1 cellular context compared by ENCODE assay signal in genomic region chr1:1432951-1433803, GRCh38.
TF ChIP-seq lines count a peak whose summit lies in the region.

No MANE protein-coding gene starts in this region.

TF ChIP-seq in HepG2, 621 proteins besides CTCF, POLR2A, EP300 and RAD21 (continued from another document and continues in another):
- TF ChIP-seq, protein P1, sequence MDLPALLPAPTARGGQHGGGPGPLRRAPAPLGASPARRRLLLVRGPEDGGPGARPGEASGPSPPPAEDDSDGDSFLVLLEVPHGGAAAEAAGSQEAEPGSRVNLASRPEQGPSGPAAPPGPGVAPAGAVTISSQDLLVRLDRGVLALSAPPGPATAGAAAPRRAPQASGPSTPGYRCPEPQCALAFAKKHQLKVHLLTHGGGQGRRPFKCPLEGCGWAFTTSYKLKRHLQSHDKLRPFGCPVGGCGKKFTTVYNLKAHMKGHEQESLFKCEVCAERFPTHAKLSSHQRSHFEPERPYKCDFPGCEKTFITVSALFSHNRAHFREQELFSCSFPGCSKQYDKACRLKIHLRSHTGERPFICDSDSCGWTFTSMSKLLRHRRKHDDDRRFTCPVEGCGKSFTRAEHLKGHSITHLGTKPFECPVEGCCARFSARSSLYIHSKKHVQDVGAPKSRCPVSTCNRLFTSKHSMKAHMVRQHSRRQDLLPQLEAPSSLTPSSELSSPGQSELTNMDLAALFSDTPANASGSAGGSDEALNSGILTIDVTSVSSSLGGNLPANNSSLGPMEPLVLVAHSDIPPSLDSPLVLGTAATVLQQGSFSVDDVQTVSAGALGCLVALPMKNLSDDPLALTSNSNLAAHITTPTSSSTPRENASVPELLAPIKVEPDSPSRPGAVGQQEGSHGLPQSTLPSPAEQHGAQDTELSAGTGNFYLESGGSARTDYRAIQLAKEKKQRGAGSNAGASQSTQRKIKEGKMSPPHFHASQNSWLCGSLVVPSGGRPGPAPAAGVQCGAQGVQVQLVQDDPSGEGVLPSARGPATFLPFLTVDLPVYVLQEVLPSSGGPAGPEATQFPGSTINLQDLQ (CRISPR knock-in tag; IDR thresholded peaks at IDR 0.05): peak; percentile 93
- no peak for TF ChIP-seq ZKSCAN5 (CRISPR knock-in tag; IDR thresholded peaks at IDR 0.05)
- TF ChIP-seq ZNF609 (CRISPR knock-in tag; IDR thresholded peaks at IDR 0.05; ENCODE audit: borderline replicate concordance): peak; percentile 88
- peak; percentile 74 for TF ChIP-seq FOSL2 (CRISPR knock-in tag; IDR thresholded peaks at IDR 0.05)
- TF ChIP-seq, protein P2, sequence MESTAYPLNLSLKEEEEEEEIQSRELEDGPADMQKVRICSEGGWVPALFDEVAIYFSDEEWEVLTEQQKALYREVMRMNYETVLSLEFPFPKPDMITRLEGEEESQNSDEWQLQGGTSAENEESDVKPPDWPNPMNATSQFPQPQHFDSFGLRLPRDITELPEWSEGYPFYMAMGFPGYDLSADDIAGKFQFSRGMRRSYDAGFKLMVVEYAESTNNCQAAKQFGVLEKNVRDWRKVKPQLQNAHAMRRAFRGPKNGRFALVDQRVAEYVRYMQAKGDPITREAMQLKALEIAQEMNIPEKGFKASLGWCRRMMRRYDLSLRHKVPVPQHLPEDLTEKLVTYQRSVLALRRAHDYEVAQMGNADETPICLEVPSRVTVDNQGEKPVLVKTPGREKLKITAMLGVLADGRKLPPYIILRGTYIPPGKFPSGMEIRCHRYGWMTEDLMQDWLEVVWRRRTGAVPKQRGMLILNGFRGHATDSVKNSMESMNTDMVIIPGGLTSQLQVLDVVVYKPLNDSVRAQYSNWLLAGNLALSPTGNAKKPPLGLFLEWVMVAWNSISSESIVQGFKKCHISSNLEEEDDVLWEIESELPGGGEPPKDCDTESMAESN (CRISPR knock-in tag; conservative IDR thresholded peaks at IDR 0.05): peak; percentile 89
- no peak for TF ChIP-seq NR3C1 (CRISPR knock-in tag; IDR thresholded peaks at IDR 0.05)
- peak; percentile 28; the same call in 1 of the 2 replicates for TF ChIP-seq ZNF713 (CRISPR knock-in tag; IDR thresholded peaks at IDR 0.05)
- TF ChIP-seq ZNF12 (CRISPR knock-in tag; IDR thresholded peaks at IDR 0.05): peak; percentile 58; the same call in 1 of the 2 replicates
- peak; percentile 89; the same call in 1 of the 2 replicates for TF ChIP-seq MIER3 (CRISPR knock-in tag; IDR thresholded peaks at IDR 0.05; ENCODE audit: borderline replicate concordance)
- TF ChIP-seq ZNF761 (CRISPR knock-in tag; conservative IDR thresholded peaks at IDR 0.05): peak; percentile 73
- TF ChIP-seq FOXJ3 (CRISPR knock-in tag; IDR thresholded peaks at IDR 0.05; ENCODE audit: borderline replicate concordance): no peak; the same call in 1 of the 2 replicates
- peak; percentile 56; the same call in 1 of the 2 replicates for TF ChIP-seq U2AF2 (IDR thresholded peaks at IDR 0.05; ENCODE audit: low read depth, low read length)
- TF ChIP-seq THAP11 (CRISPR knock-in tag; IDR thresholded peaks at IDR 0.05): peak; percentile 83
- 0 out of 2 replicates have a peak, but pooled peaks have one; percentile 61 for TF ChIP-seq ZNF678 (CRISPR knock-in tag; IDR thresholded peaks at IDR 0.05)
- TF ChIP-seq FOXO1 (CRISPR knock-in tag; IDR thresholded peaks at IDR 0.05): peak; percentile 85
- no peak for TF ChIP-seq TCF12 (IDR thresholded peaks at IDR 0.05)
- TF ChIP-seq TCF12 (CRISPR knock-in tag; IDR thresholded peaks at IDR 0.05): peak; percentile 73; the same call in 1 of the 2 replicates
- TF ChIP-seq SAFB2 (CRISPR knock-in tag; IDR thresholded peaks at IDR 0.05; ENCODE audit: borderline replicate concordance, low read depth): no peak; the same call in none of the 2 replicates
- no peak for TF ChIP-seq DDIT3 (CRISPR knock-in tag; IDR thresholded peaks at IDR 0.05)
- peak; percentile 96 for TF ChIP-seq TGIF2 (CRISPR knock-in tag; IDR thresholded peaks at IDR 0.05)
- TF ChIP-seq GPN1 (CRISPR knock-in tag; IDR thresholded peaks at IDR 0.05; ENCODE audit: borderline replicate concordance): no peak
- TF ChIP-seq ETV6 (CRISPR knock-in tag; conservative IDR thresholded peaks at IDR 0.05): peak; percentile 76; the same call in 1 of the 2 replicates
- TF ChIP-seq HMGA1 (CRISPR knock-in tag; conservative IDR thresholded peaks at IDR 0.05): no peak
- TF ChIP-seq KMT2A (CRISPR knock-in tag; IDR thresholded peaks at IDR 0.05): peak; percentile 52; the same call in 1 of the 2 replicates
- peak; percentile 74 for TF ChIP-seq FOXA3 (CRISPR knock-in tag; IDR thresholded peaks at IDR 0.05)
- peak; percentile 72 for TF ChIP-seq EED (CRISPR knock-in tag; IDR thresholded peaks at IDR 0.05)
- TF ChIP-seq RFX3 (CRISPR knock-in tag; IDR thresholded peaks at IDR 0.05): no peak
- TF ChIP-seq ZNF441 (CRISPR knock-in tag; IDR thresholded peaks at IDR 0.05; ENCODE audit: borderline replicate concordance): peak; percentile 65; the same call in 1 of the 2 replicates
- peak; percentile 87 for TF ChIP-seq MXD4 (CRISPR knock-in tag; IDR thresholded peaks at IDR 0.05)
- TF ChIP-seq ZSCAN5A (CRISPR knock-in tag; IDR thresholded peaks at IDR 0.05; ENCODE audit: borderline replicate concordance): peak; percentile 46; the same call in 1 of the 2 replicates
- TF ChIP-seq ZBTB7B (CRISPR knock-in tag; IDR thresholded peaks at IDR 0.05): peak; percentile 77
- TF ChIP-seq SMARCC2 (IDR thresholded peaks at IDR 0.05): no peak
- no peak for TF ChIP-seq ZNF850 (CRISPR knock-in tag; conservative IDR thresholded peaks at IDR 0.05)
- no peak for TF ChIP-seq ZNF652 (CRISPR knock-in tag; IDR thresholded peaks at IDR 0.05; ENCODE audit: borderline replicate concordance, low read depth)
- peak; percentile 45; the same call in 1 of the 2 replicates for TF ChIP-seq ZNF264 (CRISPR knock-in tag; IDR thresholded peaks at IDR 0.05)
- no peak for TF ChIP-seq ZNF569 (CRISPR knock-in tag; IDR thresholded peaks at IDR 0.05; ENCODE audit: borderline replicate concordance)
- TF ChIP-seq WIZ (CRISPR knock-in tag; IDR thresholded peaks at IDR 0.05): 0 out of 2 replicates have a peak, but pooled peaks have one; percentile 67
- TF ChIP-seq ELF4 (CRISPR knock-in tag; IDR thresholded peaks at IDR 0.05; ENCODE audit: borderline replicate concordance): peak; percentile 92
- peak; percentile 87; the same call in 1 of the 3 replicates for TF ChIP-seq MXI1 (IDR thresholded peaks at IDR 0.05; ENCODE audit: borderline replicate concordance, low read depth, low read length)
- TF ChIP-seq HES4 (CRISPR knock-in tag; IDR thresholded peaks at IDR 0.05; ENCODE audit: borderline replicate concordance): peak; percentile 77; the same call in 1 of the 2 replicates
- TF ChIP-seq SALL1 (CRISPR knock-in tag; IDR thresholded peaks at IDR 0.05): peak; percentile 90
- TF ChIP-seq ARNTL (CRISPR knock-in tag; IDR thresholded peaks at IDR 0.05): peak; percentile 75
- 0 out of 2 replicates have a peak, but pooled peaks have one; percentile 69 for TF ChIP-seq ZNF44 (CRISPR knock-in tag; IDR thresholded peaks at IDR 0.05)
- TF ChIP-seq ZNF615 (CRISPR knock-in tag; IDR thresholded peaks at IDR 0.05; ENCODE audit: borderline replicate concordance): peak; percentile 94; the same call in 1 of the 2 replicates
- TF ChIP-seq ZFP41 (CRISPR knock-in tag; IDR thresholded peaks at IDR 0.05; ENCODE audit: borderline replicate concordance): no peak
- TF ChIP-seq ZNF724P (CRISPR knock-in tag; IDR thresholded peaks at IDR 0.05; ENCODE audit: borderline replicate concordance): 0 out of 2 replicates have a peak, but pooled peaks have one; percentile 9
- no peak for TF ChIP-seq ZNF737 (CRISPR knock-in tag; IDR thresholded peaks at IDR 0.05; ENCODE audit: borderline replicate concordance)
- TF ChIP-seq ZNF746 (CRISPR knock-in tag; IDR thresholded peaks at IDR 0.05): peak; percentile 99
- TF ChIP-seq HNRNPL (IDR thresholded peaks at IDR 0.05; ENCODE audit: low read depth, low read length): peak; percentile 87; the same call in 1 of the 2 replicates
- TF ChIP-seq REPIN1 (CRISPR knock-in tag; IDR thresholded peaks at IDR 0.05; ENCODE audit: borderline replicate concordance, low read depth): peak; percentile 91
- TF ChIP-seq MED1 (CRISPR knock-in tag; IDR thresholded peaks at IDR 0.05): peak; percentile 90
- TF ChIP-seq, protein P3, sequence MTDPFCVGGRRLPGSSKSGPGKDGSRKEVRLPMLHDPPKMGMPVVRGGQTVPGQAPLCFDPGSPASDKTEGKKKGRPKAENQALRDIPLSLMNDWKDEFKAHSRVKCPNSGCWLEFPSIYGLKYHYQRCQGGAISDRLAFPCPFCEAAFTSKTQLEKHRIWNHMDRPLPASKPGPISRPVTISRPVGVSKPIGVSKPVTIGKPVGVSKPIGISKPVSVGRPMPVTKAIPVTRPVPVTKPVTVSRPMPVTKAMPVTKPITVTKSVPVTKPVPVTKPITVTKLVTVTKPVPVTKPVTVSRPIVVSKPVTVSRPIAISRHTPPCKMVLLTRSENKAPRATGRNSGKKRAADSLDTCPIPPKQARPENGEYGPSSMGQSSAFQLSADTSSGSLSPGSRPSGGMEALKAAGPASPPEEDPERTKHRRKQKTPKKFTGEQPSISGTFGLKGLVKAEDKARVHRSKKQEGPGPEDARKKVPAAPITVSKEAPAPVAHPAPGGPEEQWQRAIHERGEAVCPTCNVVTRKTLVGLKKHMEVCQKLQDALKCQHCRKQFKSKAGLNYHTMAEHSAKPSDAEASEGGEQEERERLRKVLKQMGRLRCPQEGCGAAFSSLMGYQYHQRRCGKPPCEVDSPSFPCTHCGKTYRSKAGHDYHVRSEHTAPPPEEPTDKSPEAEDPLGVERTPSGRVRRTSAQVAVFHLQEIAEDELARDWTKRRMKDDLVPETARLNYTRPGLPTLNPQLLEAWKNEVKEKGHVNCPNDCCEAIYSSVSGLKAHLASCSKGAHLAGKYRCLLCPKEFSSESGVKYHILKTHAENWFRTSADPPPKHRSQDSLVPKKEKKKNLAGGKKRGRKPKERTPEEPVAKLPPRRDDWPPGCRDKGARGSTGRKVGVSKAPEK (CRISPR knock-in tag; IDR thresholded peaks at IDR 0.05; ENCODE audit: borderline replicate concordance): 0 out of 2 replicates have a peak, but pooled peaks have one; percentile 31
- TF ChIP-seq POLR2G (IDR thresholded peaks at IDR 0.05; ENCODE audit: low read depth, low read length): peak; percentile 83
- TF ChIP-seq AHR (CRISPR knock-in tag; IDR thresholded peaks at IDR 0.05): peak; percentile 78; the same call in 1 of the 2 replicates
- no peak for TF ChIP-seq ZNF670 (CRISPR knock-in tag; IDR thresholded peaks at IDR 0.05; ENCODE audit: borderline replicate concordance)
- TF ChIP-seq IKZF4 (CRISPR knock-in tag; IDR thresholded peaks at IDR 0.05; ENCODE audit: borderline replicate concordance, low read depth, not compliant biosample characterization): peak; percentile 22
- TF ChIP-seq HDAC2 (CRISPR knock-in tag; IDR thresholded peaks at IDR 0.05): peak; percentile 90
- TF ChIP-seq ZSCAN31 (CRISPR knock-in tag; IDR thresholded peaks at IDR 0.05; ENCODE audit: low read depth): peak; percentile 79
- peak; percentile 68; the same call in 1 of the 2 replicates for TF ChIP-seq SMAD1 (CRISPR knock-in tag; IDR thresholded peaks at IDR 0.05; ENCODE audit: borderline replicate concordance, low read depth)
- peak; percentile 96 for TF ChIP-seq NR2C2 (CRISPR knock-in tag; IDR thresholded peaks at IDR 0.05; ENCODE audit: borderline replicate concordance)
- peak; percentile 95 for TF ChIP-seq SIN3A (IDR thresholded peaks at IDR 0.05; ENCODE audit: borderline replicate concordance, low read depth, low read length)
